In the genomic region with DNA sequence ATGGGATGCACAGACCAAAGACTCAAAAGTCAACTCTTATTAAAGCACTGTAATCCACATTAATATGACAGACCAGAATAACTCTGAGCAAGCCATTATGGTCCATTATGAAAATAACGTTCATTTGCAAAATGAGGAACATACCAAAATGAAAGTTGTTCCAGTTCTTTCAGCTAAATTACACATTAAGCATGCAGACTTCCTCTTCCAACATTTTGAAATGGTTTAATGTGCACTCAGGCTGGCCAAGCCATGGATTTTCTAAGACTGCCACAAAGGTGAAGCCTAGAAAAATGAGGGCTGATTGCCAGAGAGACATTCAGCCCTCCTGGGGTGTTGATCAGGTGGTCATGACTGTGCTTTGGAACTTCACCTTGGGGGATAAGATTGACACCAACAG, we compare ENCODE assay signal across 28 cellular contexts.
"Had no signal": no experiment of that assay in that cellular context is flagged by ENCODE, and none has a peak within 500 bp of the region (broad histone marks: within the 10 kb centered on the region; RNA-seq: fewer than 3 reads in every experiment).

No MANE protein-coding gene starts in this region.

- DNase-seq: activated CD4-positive, alpha-beta T cell treated with anti-CD3 and anti-CD28 coated beads for 48 hours; activated CD4-positive, alpha-beta T cell treated with anti-CD3 and anti-CD28 coated beads, Interleukin-2, amount 50 U/mL, for 48 hours; activated CD8-positive, alpha-beta memory T cell treated with anti-CD3 and anti-CD28 coated beads, Interleukin-2, amount 50 U/mL, for 4 hours; activated gamma-delta T cell treated with Interleukin-2 at 50 U/mL for 16 hours; activated naive CD8-positive, alpha-beta T cell treated with anti-CD3 and anti-CD28 coated beads, Interleukin-2, amount 50 U/mL, for 24 hours; activated T-cell treated with anti-CD3 and anti-CD28 coated beads, Interleukin-2, amount 50 U/mL, for 24 hours; amygdala; central memory CD4-positive, alpha-beta T cell; endodermal cell; foreskin keratinocyte; heart left ventricle; left lung; mesendoderm; natural killer cell; occipital lobe; psoas muscle; sigmoid colon; small intestine; stimulated activated CD4-positive, alpha-beta T cell treated with anti-CD3 and anti-CD28 coated beads, Interleukin-4, amount 100 ng/mL, for 24 hours; stimulated activated naive CD8-positive, alpha-beta T cell treated with anti-CD3 and anti-CD28 coated beads, Interleukin-15, amount 100 ng/mL, for 72 hours; substantia nigra; upper lobe of left lung; WERI-Rb-1 had no signal

- H3K4me3 ChIP-seq: breast epithelium, esophagus muscularis mucosa, heart left ventricle, left lung, lung, neural progenitor cell, psoas muscle, sigmoid colon, upper lobe of left lung, vagina had no signal
